In the genomic region with DNA sequence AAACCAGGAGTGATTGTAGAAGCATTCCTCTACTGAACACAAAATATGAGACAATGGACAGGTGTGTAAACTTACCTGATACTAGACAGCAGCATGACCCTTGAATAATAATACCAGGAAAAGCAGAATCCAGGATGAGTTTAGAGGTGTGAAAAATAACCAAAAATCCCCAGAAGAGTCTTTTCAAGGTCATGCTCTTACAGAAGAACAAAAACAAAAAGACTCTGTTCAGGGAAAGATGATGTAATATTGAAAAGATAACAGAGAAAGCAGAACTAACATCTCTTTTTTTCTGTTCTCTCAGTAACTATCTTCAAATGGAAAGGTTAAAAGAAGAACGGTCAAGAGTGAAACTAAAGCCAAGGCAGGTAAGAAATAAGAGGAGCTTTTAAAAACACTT, we compare ENCODE assay signal across 13 cellular contexts.
DNase-seq lines count a peak whose midpoint lies in the region; ATAC-seq, FAIRE-seq and TF ChIP-seq lines count a peak whose summit lies in the region.
"Had no signal": no experiment of that assay in that cellular context is flagged by ENCODE, and none has a peak within 500 bp of the region (broad histone marks: within the 10 kb centered on the region; RNA-seq: fewer than 3 reads in every experiment).

No MANE protein-coding gene starts in this region.

- no peak for FAIRE-seq in HTR-8/SVneo (lab: Jason Lieb, UNC)
- FAIRE-seq: islet of Langerhans had no signal

- H4K20me1 ChIP-seq in MM.1S (ENCODE audit: insufficient read depth, low read length): no peaks in the 10 kb centered on the region

- no peaks in the 10 kb centered on the region for H3K9me3 ChIP-seq in MM.1S (replicated peaks; ENCODE audit: insufficient read depth, low read length)

- no peaks in the 10 kb centered on the region for H3K9me2 ChIP-seq in MM.1S (replicated peaks; ENCODE audit: insufficient read depth, low read length)

- no peaks in the 10 kb centered on the region for H3K27me3 ChIP-seq in MM.1S (replicated peaks; ENCODE audit: insufficient read depth, low read length)
- H3K27me3 ChIP-seq: neural progenitor cell had no signal

- no peaks in the 10 kb centered on the region for H3K79me2 ChIP-seq in MM.1S (ENCODE audit: low read length)

- H3K9ac ChIP-seq in MM.1S (ENCODE audit: low read length): no peak overlapping the region
- H3K9ac ChIP-seq: neural progenitor cell had no signal

- H3K4me1 Mint-ChIP-seq in stimulated activated effector memory CD8-positive, alpha-beta T cell treated with anti-CD3 and anti-CD28 coated beads, Interleukin-12 subunit alpha, Interleukin-12 subunit beta, amount 100 ng/mL, for 72 hours: peaks cover 11% of the 10 kb centered on the region

- H3K4me3 ChIP-seq in MM.1S (ENCODE audit: low read length): no peak overlapping the region
- H3K4me3 ChIP-seq: neural progenitor cell had no signal

- H3K36me3 Mint-ChIP-seq in stimulated activated effector memory CD8-positive, alpha-beta T cell treated with anti-CD3 and anti-CD28 coated beads, Interleukin-12 subunit alpha, Interleukin-12 subunit beta, amount 100 ng/mL, for 72 hours: no peaks in the 10 kb centered on the region
- H3K36me3 Mint-ChIP-seq: neural progenitor cell had no signal

- H3K27ac ChIP-seq in MM.1S (ENCODE audit: low read length): peak overlapping the region; percentile 2; the same call in 1 of the 2 replicates
- H3K27ac ChIP-seq: neural progenitor cell had no signal

- H3K4me1 ChIP-seq in MM.1S (ENCODE audit: low read length): 0 out of 2 replicates have a peak, but pooled peaks cover 8% of the 10 kb centered on the region

- peak overlapping the region; percentile 14; the same call in 1 of the 2 replicates for H2AFZ ChIP-seq in MM.1S (ENCODE audit: low read length)
- H2AFZ ChIP-seq: neural progenitor cell had no signal

- TF ChIP-seq CTCF in MM.1S (IDR thresholded peaks at IDR 0.05; ENCODE audit: low read length): no peak

- H3K36me3 ChIP-seq in MM.1S (replicated peaks; ENCODE audit: insufficient read depth, low read length): no peaks in the 10 kb centered on the region
- H3K36me3 ChIP-seq: neural progenitor cell had no signal

- H3F3A ChIP-seq in MM.1S (ENCODE audit: insufficient read depth, low read length): no peaks in the 10 kb centered on the region

- ATAC-seq in GM18520 (IDR thresholded peaks at IDR 0.05; ENCODE audit: unreplicated experiment) (peak; percentile 87), GM21381 (IDR thresholded peaks at IDR 0.05; ENCODE audit: unreplicated experiment) (peak; percentile 83), HG03025 (IDR thresholded peaks at IDR 0.05; ENCODE audit: low FRiP score, unreplicated experiment) (peak; percentile 90), GM19328 (IDR thresholded peaks at IDR 0.05; ENCODE audit: unreplicated experiment) (no peak)
- no peak for ATAC-seq in stimulated activated effector memory CD8-positive, alpha-beta T cell treated with anti-CD3 and anti-CD28 coated beads, Interleukin-12 subunit alpha, Interleukin-12 subunit beta, amount 100 ng/mL, for 72 hours
- ATAC-seq: stimulated activated naive CD8-positive, alpha-beta T cell treated with anti-CD3 and anti-CD28 coated beads, Interleukin-15, amount 100 ng/mL, for 72 hours had no signal

- H3K4me2 ChIP-seq in MM.1S (ENCODE audit: low read depth, low read length): peak overlapping the region; percentile 29; the same call in 1 of the 2 replicates
- H3K4me2 ChIP-seq: neural progenitor cell had no signal

- H3K4me3 Mint-ChIP-seq in stimulated activated effector memory CD8-positive, alpha-beta T cell treated with anti-CD3 and anti-CD28 coated beads, Interleukin-12 subunit alpha, Interleukin-12 subunit beta, amount 100 ng/mL, for 72 hours: no peak overlapping the region
- H3K4me3 Mint-ChIP-seq: neural progenitor cell had no signal

- DNase-seq in MM.1S: peak; percentile 27
- no peak for DNase-seq in HTR-8/SVneo (ENCODE audit: insufficient read length, low spot score)
- DNase-seq in NCI-H2196 treated with DMSO at 0.1 percent for 48 hours (lab: John Stamatoyannopoulos, UW; ENCODE audit: unreplicated experiment): no peak
- DNase-seq in stimulated activated effector memory CD8-positive, alpha-beta T cell treated with anti-CD3 and anti-CD28 coated beads, Interleukin-12 subunit alpha, Interleukin-12 subunit beta, amount 100 ng/mL, for 72 hours (ENCODE audit: low spot score in 2 of 2): no peak
- DNase-seq: KG1; NCI-H524; stimulated activated naive CD8-positive, alpha-beta T cell treated with anti-CD3 and anti-CD28 coated beads, Interleukin-15, amount 100 ng/mL, for 72 hours had no signal

- H3K9me3 Mint-ChIP-seq in stimulated activated effector memory CD8-positive, alpha-beta T cell treated with anti-CD3 and anti-CD28 coated beads, Interleukin-12 subunit alpha, Interleukin-12 subunit beta, amount 100 ng/mL, for 72 hours: no peaks in the 10 kb centered on the region
- H3K9me3 Mint-ChIP-seq: neural progenitor cell; stimulated activated naive CD8-positive, alpha-beta T cell treated with anti-CD3 and anti-CD28 coated beads, Interleukin-15, amount 100 ng/mL, for 72 hours had no signal

- H3K27ac Mint-ChIP-seq in stimulated activated effector memory CD8-positive, alpha-beta T cell treated with anti-CD3 and anti-CD28 coated beads, Interleukin-12 subunit alpha, Interleukin-12 subunit beta, amount 100 ng/mL, for 72 hours: no peak overlapping the region
- H3K27ac Mint-ChIP-seq: neural progenitor cell had no signal

Comparison
In these comparisons a context has a peak if more than half of its experiments do, and no peak if none do; other contexts are left out.
1. ATAC-seq: peak in GM18520 (single experiment), GM21381 (single experiment) and HG03025 (single experiment); none in GM19328 (single experiment) and stimulated activated effector memory CD8-positive, alpha-beta T cell treated with anti-CD3 and anti-CD28 coated beads, Interleukin-12 subunit alpha, Interleukin-12 subunit beta, amount 100 ng/mL, for 72 hours (single experiment).